Comparison of ENCODE assay signal across 24 cellular contexts in genomic region chr5:18238321-18238720, GRCh38.
DNase-seq lines count a peak whose midpoint lies in the region; ATAC-seq, FAIRE-seq and TF ChIP-seq lines count a peak whose summit lies in the region.
"Had no signal": no experiment of that assay in that cellular context is flagged by ENCODE, and none has a peak within 500 bp of the region (broad histone marks: within the 10 kb centered on the region; RNA-seq: fewer than 3 reads in every experiment).

No MANE protein-coding gene starts in this region.

- H3K9me3 ChIP-seq in mammary epithelial cell (replicated peaks; ENCODE audit: insufficient read depth, low read length), result no peaks in the 10 kb centered on the region
- H3K9me3 ChIP-seq in keratinocyte (ENCODE audit: control insufficient read depth, low read depth, low read length), result no peaks in the 10 kb centered on the region
- H3K9me3 ChIP-seq in thyroid gland, result no peaks in the 10 kb centered on the region
- H3K9me3 ChIP-seq: BLaER1 treated with 17β-estradiol and CSF1 and Interleukin-3, amounts not matched to agents 10 nM and 100 nM had no signal

- peak; percentile 80 for DNase-seq in mammary epithelial cell
- no peak for DNase-seq in MCF 10A (ENCODE audit: unreplicated experiment)
- peak; percentile 67 for DNase-seq in bronchial epithelial cell (ENCODE audit: low read depth)
- peak; percentile 27 for DNase-seq in epithelial cell of prostate (ENCODE audit: low read depth, low spot score)
- peak; percentile 38 for DNase-seq in keratinocyte (ENCODE audit: low read depth, low spot score)
- DNase-seq in thyroid gland, result no peak
- no peak for DNase-seq in DMS153 treated with DMSO at 0.1 percent for 48 hours (lab: John Stamatoyannopoulos, UW; ENCODE audit: unreplicated experiment)
- DNase-seq: AML-193; CD4-positive, alpha-beta T cell; CD8-positive, alpha-beta memory T cell; COR-L47; DMS 273 treated with DMSO at 0.1 percent for 48 hours; DMS153; DMS79 treated with DMSO at 0.1 percent for 48 hours; GF-D8 had no signal

- intact Hi-C loops in mammary epithelial cell (cut with micrococcal nuclease), result no loop called here
- intact Hi-C loops in MCF 10A (cut with micrococcal nuclease), result no loop called here
- intact Hi-C loops in thyroid gland (cut with DNase I), result no loop called here

- no peak overlapping the region for H3K4me3 Mint-ChIP-seq in MCF 10A (ENCODE audit: unreplicated experiment)
- H3K4me3 Mint-ChIP-seq: B cell; CD4-positive, alpha-beta T cell; CD8-positive, alpha-beta memory T cell had no signal

- H3K4me3 ChIP-seq in mammary epithelial cell (replicated peaks in 1 of 3; ENCODE audit: insufficient read depth in 1 of 3, low read depth in 2 of 3, low read length in 3 of 3), result no peak overlapping the region
- no peak overlapping the region for H3K4me3 ChIP-seq in bronchial epithelial cell (ENCODE audit: low read depth, low read length)
- H3K4me3 ChIP-seq in keratinocyte (ENCODE audit: control insufficient read depth in 2 of 3, extremely low read depth in 1 of 3, insufficient read depth in 2 of 3, low read depth in 1 of 3, low read length in 3 of 3), result no peak overlapping the region
- no peak overlapping the region for H3K4me3 ChIP-seq in thyroid gland (replicated peaks in 1 of 3)
- H3K4me3 ChIP-seq: A549; BLaER1 treated with 17β-estradiol and CSF1 and Interleukin-3, amounts not matched to agents 10 nM and 100 nM had no signal

- POLR2A ChIA-PET in MCF 10A (lab: Yijun Ruan, JAX), result interaction anchor here (0.6 to 0.7 kb wide), 2 partner anchors 574 to 1369 kb away, joined by 3 to 4 read pairs; no protein-coding TSS in a partner anchor

- FAIRE-seq in bronchial epithelial cell (lab: Jason Lieb, UNC), result no peak
- FAIRE-seq in keratinocyte (lab: Jason Lieb, UNC), result peak; percentile 61
- FAIRE-seq: A549, G401.6, GM12891, GM19239 had no signal

- no peaks in the 10 kb centered on the region for H3K4me1 ChIP-seq in mammary epithelial cell (ENCODE audit: insufficient read depth, low read length)
- peaks cover 22% of the 10 kb centered on the region for H3K4me1 ChIP-seq in keratinocyte (ENCODE audit: control insufficient read depth, extremely low read depth, insufficient read depth, low read length)
- H3K4me1 ChIP-seq in thyroid gland, result no peaks in the 10 kb centered on the region
- H3K4me1 ChIP-seq: A549; BLaER1 treated with 17β-estradiol and CSF1 and Interleukin-3, amounts not matched to agents 10 nM and 100 nM had no signal

- TF ChIP-seq CTCF in mammary epithelial cell (conservative IDR thresholded peaks at IDR 0.05 in 1 of 2, IDR thresholded peaks at IDR 0.05 in 1 of 2; ENCODE audit: extremely low read depth in 1 of 2, insufficient read depth in 1 of 2, low read depth in 1 of 2, low read length in 2 of 2), result no peak
- TF ChIP-seq CTCF in MCF 10A (IDR thresholded peaks at IDR 0.05; ENCODE audit: unreplicated experiment), result no peak
- TF ChIP-seq CTCF in bronchial epithelial cell (IDR thresholded peaks at IDR 0.05; ENCODE audit: insufficient read depth, low read length, severe bottlenecking), result no peak
- TF ChIP-seq CTCF in keratinocyte (optimal IDR thresholded peaks at IDR 0.05 in 1 of 3, IDR thresholded peaks at IDR 0.05 in 1 of 3, conservative IDR thresholded peaks at IDR 0.05 in 1 of 3; ENCODE audit: extremely low read depth in 1 of 3, insufficient read depth in 2 of 3, low read length in 3 of 3), result no peak
- TF ChIP-seq CTCF in thyroid gland (IDR thresholded peaks at IDR 0.05), result no peak

- no peaks in the 10 kb centered on the region for H4K20me1 ChIP-seq in mammary epithelial cell (ENCODE audit: insufficient read depth, low read length)
- no peaks in the 10 kb centered on the region for H4K20me1 ChIP-seq in keratinocyte (ENCODE audit: control insufficient read depth, extremely low read depth, insufficient read depth, low read length)
- H4K20me1 ChIP-seq: BLaER1 treated with 17β-estradiol and CSF1 and Interleukin-3, amounts not matched to agents 10 nM and 100 nM had no signal

- no peak overlapping the region for H3K27ac ChIP-seq in mammary epithelial cell (ENCODE audit: insufficient read depth, low read depth, low read length)
- no peak overlapping the region for H3K27ac ChIP-seq in epithelial cell of prostate
- no peak overlapping the region for H3K27ac ChIP-seq in keratinocyte (ENCODE audit: control insufficient read depth, insufficient read depth, low read length)
- no peak overlapping the region for H3K27ac ChIP-seq in thyroid gland
- H3K27ac ChIP-seq: 22Rv1; A549; BLaER1 treated with 17β-estradiol and CSF1 and Interleukin-3, amounts not matched to agents 10 nM and 100 nM; C4-2B had no signal

- no peaks in the 10 kb centered on the region for H3K27me3 ChIP-seq in mammary epithelial cell (ENCODE audit: insufficient read depth, low read length)
- H3K27me3 ChIP-seq in bronchial epithelial cell (ENCODE audit: control insufficient read depth, insufficient read depth, low read length), result no peaks in the 10 kb centered on the region
- no peaks in the 10 kb centered on the region for H3K27me3 ChIP-seq in keratinocyte (ENCODE audit: control insufficient read depth, extremely low read depth, insufficient read depth, low read length)
- H3K27me3 ChIP-seq in thyroid gland, result no peaks in the 10 kb centered on the region
- H3K27me3 ChIP-seq: BLaER1 treated with 17β-estradiol and CSF1 and Interleukin-3, amounts not matched to agents 10 nM and 100 nM had no signal

- no peak for ATAC-seq in GM19324 (IDR thresholded peaks at IDR 0.05; ENCODE audit: low FRiP score, unreplicated experiment)
- ATAC-seq: A549 had no signal

- H3K4me2 ChIP-seq in mammary epithelial cell (ENCODE audit: insufficient read depth, low read depth, low read length) (no peak overlapping the region), keratinocyte (ENCODE audit: control insufficient read depth, extremely low read depth, insufficient read depth, low read depth, low read length) (peak overlapping the region; percentile 19)
- H3K4me2 ChIP-seq: A549; BLaER1 treated with 17β-estradiol and CSF1 and Interleukin-3, amounts not matched to agents 10 nM and 100 nM had no signal

- in situ Hi-C loops in mammary epithelial cell (cut with MboI; ENCODE audit: low sequenced_read_pairs in 2 of 2), result no loop called here

- dilution Hi-C loops in mammary epithelial cell (cut with HindIII; ENCODE audit: low sequenced_read_pairs), result no loop called here
- dilution Hi-C loops in keratinocyte (cut with MboI; ENCODE audit: extremely low pct_ligation_motif_present, low sequenced_read_pairs), result no loop called here

- no peaks in the 10 kb centered on the region for H3K27me3 Mint-ChIP-seq in MCF 10A (ENCODE audit: insufficient read depth, unreplicated experiment)
- H3K27me3 Mint-ChIP-seq: B cell; CD4-positive, alpha-beta T cell; CD8-positive, alpha-beta memory T cell had no signal

- no TSS peak for BruUV-seq in mammary epithelial cell (replicated peaks; lab: Mats Ljungman, UMichigan)
- no TSS peak for BruUV-seq in MCF 10A (replicated peaks; lab: Mats Ljungman, UMichigan)

- no peaks in the 10 kb centered on the region for H3K9me1 ChIP-seq in keratinocyte (ENCODE audit: control insufficient read depth, extremely low read depth, insufficient read depth, low read length)

- H3K4me1 Mint-ChIP-seq in MCF 10A (ENCODE audit: insufficient read depth, unreplicated experiment), result peaks cover 2% of the 10 kb centered on the region
- H3K4me1 Mint-ChIP-seq: B cell; CD8-positive, alpha-beta memory T cell had no signal

- CTCF ChIA-PET in mammary epithelial cell (lab: Charles Lee; ENCODE audit: low non-redundant PET), result no interaction called here
- CTCF ChIA-PET in MCF 10A (lab: Yijun Ruan, JAX), result no interaction called here

- no peaks in the 10 kb centered on the region for H3K36me3 Mint-ChIP-seq in MCF 10A (ENCODE audit: insufficient read depth, unreplicated experiment)

- H3K9me3 Mint-ChIP-seq in MCF 10A (ENCODE audit: unreplicated experiment), result no peaks in the 10 kb centered on the region

- H3K9ac ChIP-seq in mammary epithelial cell (ENCODE audit: insufficient read depth, low read length) (no peak overlapping the region), keratinocyte (ENCODE audit: control insufficient read depth, extremely low read depth, insufficient read depth, low read length) (no peak overlapping the region)
- H3K9ac ChIP-seq: BLaER1 treated with 17β-estradiol and CSF1 and Interleukin-3, amounts not matched to agents 10 nM and 100 nM had no signal

- H2AFZ ChIP-seq in mammary epithelial cell (ENCODE audit: low read depth, low read length) (no peak overlapping the region), keratinocyte (ENCODE audit: control insufficient read depth, low read length) (no peak overlapping the region)

- no peak overlapping the region for H3K27ac Mint-ChIP-seq in MCF 10A (ENCODE audit: low read depth, unreplicated experiment)
- H3K27ac Mint-ChIP-seq: B cell; CD4-positive, alpha-beta T cell; CD8-positive, alpha-beta memory T cell had no signal

- H3K36me3 ChIP-seq in mammary epithelial cell (ENCODE audit: insufficient read depth, low read length) (no peaks in the 10 kb centered on the region), bronchial epithelial cell (ENCODE audit: control insufficient read depth, insufficient read depth, low read length) (no peaks in the 10 kb centered on the region), keratinocyte (ENCODE audit: control insufficient read depth in 2 of 2, extremely low read depth in 1 of 2, insufficient read depth in 2 of 2, low read length in 2 of 2) (no peaks in the 10 kb centered on the region), thyroid gland (no peaks in the 10 kb centered on the region)
- H3K36me3 ChIP-seq: BLaER1 treated with 17β-estradiol and CSF1 and Interleukin-3, amounts not matched to agents 10 nM and 100 nM had no signal

- H3K79me2 ChIP-seq in mammary epithelial cell (ENCODE audit: insufficient read depth, low read length), result no peaks in the 10 kb centered on the region
- H3K79me2 ChIP-seq in keratinocyte (ENCODE audit: control insufficient read depth, insufficient read depth, low read length), result no peaks in the 10 kb centered on the region

- 53% methylated on average over 2 of the region's 2 CpGs for WGBS in mammary epithelial cell (ENCODE audit: low coverage, missing lambda C conversion rate)
- 86 to 94% methylated on average over 2 of the region's 2 CpGs for WGBS in thyroid gland, 2 donors

- TF ChIP-seq POLR2A in thyroid gland (IDR thresholded peaks at IDR 0.05), result no peak

Comparison
In these comparisons a context has a peak if more than half of its experiments do, and no peak if none do; other contexts are left out.
1. DNase-seq: peak in mammary epithelial cell (single experiment), bronchial epithelial cell (single experiment), epithelial cell of prostate (single experiment) and keratinocyte (single experiment); none in MCF 10A (single experiment), thyroid gland (0 of 2) and DMS153 treated with DMSO at 0.1 percent for 48 hours (single experiment).